Comparison of ENCODE assay signal across 19 cellular contexts in genomic region chr2:41972179-41972578, GRCh38.
"Had no signal": no experiment of that assay in that cellular context is flagged by ENCODE, and none has a peak within 500 bp of the region (broad histone marks: within the 10 kb centered on the region; RNA-seq: fewer than 3 reads in every experiment).

No MANE protein-coding gene starts in this region.

- H3K27ac Mint-ChIP-seq: naive thymus-derived CD4-positive, alpha-beta T cell had no signal

- H3K27me3 ChIP-seq: colonic mucosa, heart left ventricle, ovary, right atrium auricular region, sigmoid colon, stomach, upper lobe of left lung, uterus had no signal

- H3K4me1 Mint-ChIP-seq: naive thymus-derived CD4-positive, alpha-beta T cell had no signal

- H3K36me3 ChIP-seq: colonic mucosa, heart left ventricle, ovary, right atrium auricular region, sigmoid colon, stomach, thoracic aorta, upper lobe of left lung, uterus had no signal

- H3K4me3 ChIP-seq: colonic mucosa, heart left ventricle, ovary, right atrium auricular region, sigmoid colon, skin epidermis, stomach, thoracic aorta, upper lobe of left lung, uterus had no signal

- H3K9me3 ChIP-seq: colonic mucosa, heart left ventricle, ovary, right atrium auricular region, sigmoid colon, stomach, thoracic aorta, upper lobe of left lung, uterus had no signal

- FAIRE-seq: islet of Langerhans had no signal

- ATAC-seq: heart left ventricle; naive thymus-derived CD4-positive, alpha-beta T cell had no signal

- H3K27ac ChIP-seq: colonic mucosa, heart left ventricle, ovary, right atrium auricular region, sigmoid colon, skin epidermis, stomach, thoracic aorta, upper lobe of left lung, uterus had no signal

- H3K4me3 Mint-ChIP-seq: naive thymus-derived CD4-positive, alpha-beta T cell had no signal

- DNase-seq: colonic mucosa; effector CD4-positive, alpha-beta T cell; foreskin melanocyte; heart left ventricle; hippocampal formation; kidney glomerular epithelial cell; naive thymus-derived CD4-positive, alpha-beta T cell; ovary; sigmoid colon; stimulated activated CD4-positive, alpha-beta T cell treated with anti-CD3 and anti-CD28 coated beads, Interleukin-2, amount 100 ng/mL, for 24 hours; stimulated activated CD4-positive, alpha-beta T cell treated with anti-CD3 and anti-CD28 coated beads, Interleukin-4, amount 100 ng/mL, for 4 hours; stimulated activated naive CD4-positive, alpha-beta T cell; stomach; upper lobe of left lung; uterus had no signal
